13 cellular contexts compared by ENCODE assay signal in genomic region chr6:125393449-125393858, GRCh38.
A peak's percentile ranks its signal among the peaks of the same experiment; 100 is the strongest.
DNase-seq lines count a peak whose midpoint lies in the region; ATAC-seq and TF ChIP-seq lines count a peak whose summit lies in the region.
"Had no signal": no experiment of that assay in that cellular context is flagged by ENCODE, and none has a peak within 500 bp of the region (broad histone marks: within the 10 kb centered on the region; RNA-seq: fewer than 3 reads in every experiment).

No MANE protein-coding gene starts in this region.

- peaks cover 26% of the 10 kb centered on the region for H3K27me3 Mint-ChIP-seq in activated CD8-positive, alpha-beta T cell treated with anti-CD3 and anti-CD28 coated beads, Interleukin-2, amount 10 ng/mL, durations not matched to agents 7 days and 5 days (ENCODE audit: low read depth)
- peaks cover 19% of the 10 kb centered on the region for H3K27me3 Mint-ChIP-seq in activated CD8-positive, alpha-beta T cell treated with anti-CD3 and anti-CD28 coated beads for 36 hours
- peaks cover 21% of the 10 kb centered on the region in 2 donors for H3K27me3 Mint-ChIP-seq in stimulated activated naive B cell treated with anti-CD40 and anti-IgM and Interleukin-4, amounts not matched to agents 10 μg/mL and 1 μg/mL and 100 μg/mL, for 72 hours

- peak overlapping the region; percentile 3 for H3K27ac Mint-ChIP-seq in activated CD8-positive, alpha-beta T cell treated with anti-CD3 and anti-CD28 coated beads, Interleukin-2, amount 10 ng/mL, durations not matched to agents 7 days and 5 days
- no peak overlapping the region for H3K27ac Mint-ChIP-seq in activated CD8-positive, alpha-beta T cell treated with anti-CD3 and anti-CD28 coated beads for 36 hours
- H3K27ac Mint-ChIP-seq in stimulated activated naive B cell treated with anti-CD40 and anti-IgM and Interleukin-4, amounts not matched to agents 10 μg/mL and 1 μg/mL and 100 μg/mL, for 72 hours, result peak overlapping the region; percentile 71
- H3K27ac Mint-ChIP-seq: WTC11 had no signal

- no peak overlapping the region for H3K27ac ChIP-seq in Peyer's patch
- H3K27ac ChIP-seq: A549 had no signal

- H3K27me3 ChIP-seq in Peyer's patch, result no peaks in the 10 kb centered on the region

- no peak for TF ChIP-seq POLR2A in Peyer's patch (IDR thresholded peaks at IDR 0.05)

- ATAC-seq in activated CD8-positive, alpha-beta T cell treated with anti-CD3 and anti-CD28 coated beads, Interleukin-2, amount 10 ng/mL, durations not matched to agents 7 days and 5 days, result peak; percentile 78
- no peak for ATAC-seq in activated CD8-positive, alpha-beta T cell treated with anti-CD3 and anti-CD28 coated beads for 36 hours
- peak; percentile 71 for ATAC-seq in HG03354 (IDR thresholded peaks at IDR 0.05; ENCODE audit: poor library complexity, severe bottlenecking, unreplicated experiment)
- ATAC-seq in stimulated activated naive B cell treated with anti-CD40 and anti-IgM and Interleukin-4, amounts not matched to agents 10 μg/mL and 1 μg/mL and 100 μg/mL, for 72 hours (replicated peaks), result peak; percentile 71
- ATAC-seq in GM21619 (IDR thresholded peaks at IDR 0.05; ENCODE audit: unreplicated experiment), result no peak
- ATAC-seq: A549, PC-3, WTC11 had no signal

- no peaks in the 10 kb centered on the region for H3K4me1 ChIP-seq in Peyer's patch
- H3K4me1 ChIP-seq: A549 had no signal

- POLR2A ChIA-PET in activated CD8-positive, alpha-beta T cell treated with anti-CD3 and anti-CD28 coated beads, Interleukin-2, amount 10 ng/mL, durations not matched to agents 7 days and 5 days (lab: Charles Lee), result no interaction called here
- POLR2A ChIA-PET in activated CD8-positive, alpha-beta T cell treated with anti-CD3 and anti-CD28 coated beads for 36 hours (lab: Charles Lee), result no interaction called here

- intact Hi-C loops in activated CD8-positive, alpha-beta T cell treated with anti-CD3 and anti-CD28 coated beads for 36 hours (cut with micrococcal nuclease), result no loop called here

- H3K36me3 ChIP-seq in Peyer's patch, result no peaks in the 10 kb centered on the region

- peak; percentile 47 for DNase-seq in activated CD8-positive, alpha-beta T cell treated with anti-CD3 and anti-CD28 coated beads, Interleukin-2, amount 10 ng/mL, durations not matched to agents 7 days and 5 days
- no peak for DNase-seq in activated CD8-positive, alpha-beta T cell treated with anti-CD3 and anti-CD28 coated beads for 36 hours
- DNase-seq in SK-MEL-5 (ENCODE audit: low read depth, low spot score), result peak; percentile 26
- peak; percentile 3 for DNase-seq in stimulated activated naive B cell treated with anti-CD40 and anti-IgM and Interleukin-4, amounts not matched to agents 10 μg/mL and 1 μg/mL and 100 μg/mL, for 72 hours
- DNase-seq in Peyer's patch, result no peak
- no peak for DNase-seq in NCI-H2081 treated with DMSO at 0.1 percent for 48 hours (lab: John Stamatoyannopoulos, UW)
- DNase-seq: activated naive CD4-positive, alpha-beta T cell treated with Interleukin-2 at 50 U/mL for 16 hours; effector memory CD4-positive, alpha-beta T cell; PC-3 had no signal

- H3K36me3 Mint-ChIP-seq in activated CD8-positive, alpha-beta T cell treated with anti-CD3 and anti-CD28 coated beads, Interleukin-2, amount 10 ng/mL, durations not matched to agents 7 days and 5 days (ENCODE audit: low read depth), result no peaks in the 10 kb centered on the region
- H3K36me3 Mint-ChIP-seq in activated CD8-positive, alpha-beta T cell treated with anti-CD3 and anti-CD28 coated beads for 36 hours (ENCODE audit: low read depth), result no peaks in the 10 kb centered on the region
- H3K36me3 Mint-ChIP-seq in stimulated activated naive B cell treated with anti-CD40 and anti-IgM and Interleukin-4, amounts not matched to agents 10 μg/mL and 1 μg/mL and 100 μg/mL, for 72 hours, result no peaks in the 10 kb centered on the region

- peaks cover 20% of the 10 kb centered on the region for H3K4me1 Mint-ChIP-seq in activated CD8-positive, alpha-beta T cell treated with anti-CD3 and anti-CD28 coated beads, Interleukin-2, amount 10 ng/mL, durations not matched to agents 7 days and 5 days (ENCODE audit: low read depth)
- peaks cover 6% of the 10 kb centered on the region for H3K4me1 Mint-ChIP-seq in activated CD8-positive, alpha-beta T cell treated with anti-CD3 and anti-CD28 coated beads for 36 hours (ENCODE audit: low read depth)
- H3K4me1 Mint-ChIP-seq in stimulated activated naive B cell treated with anti-CD40 and anti-IgM and Interleukin-4, amounts not matched to agents 10 μg/mL and 1 μg/mL and 100 μg/mL, for 72 hours, result peaks cover 18 to 20% of the 10 kb centered on the region in 2 donors

- H3K4me3 ChIP-seq in Peyer's patch, result no peak overlapping the region
- H3K4me3 ChIP-seq: A549 had no signal

- CTCF ChIA-PET in activated CD8-positive, alpha-beta T cell treated with anti-CD3 and anti-CD28 coated beads, Interleukin-2, amount 10 ng/mL, durations not matched to agents 7 days and 5 days (lab: Charles Lee), result no interaction called here
- CTCF ChIA-PET in activated CD8-positive, alpha-beta T cell treated with anti-CD3 and anti-CD28 coated beads for 36 hours (lab: Charles Lee), result interaction anchor here (0.8 kb wide), 1 partner anchor 11 kb away, joined by 3 read pairs; no protein-coding TSS in a partner anchor

- no peaks in the 10 kb centered on the region for H3K9me3 ChIP-seq in Peyer's patch
- H3K9me3 ChIP-seq: A549 had no signal

- in situ Hi-C loops in SK-MEL-5 (cut with HindIII; ENCODE audit: low pct_unique_long_range_greater_than_20kb, low sequenced_read_pairs), result no loop called here

- H3K9me3 Mint-ChIP-seq in activated CD8-positive, alpha-beta T cell treated with anti-CD3 and anti-CD28 coated beads, Interleukin-2, amount 10 ng/mL, durations not matched to agents 7 days and 5 days (ENCODE audit: insufficient read depth), result no peaks in the 10 kb centered on the region
- no peaks in the 10 kb centered on the region for H3K9me3 Mint-ChIP-seq in activated CD8-positive, alpha-beta T cell treated with anti-CD3 and anti-CD28 coated beads for 36 hours
- peaks cover 2 to 4% of the 10 kb centered on the region in 2 donors for H3K9me3 Mint-ChIP-seq in stimulated activated naive B cell treated with anti-CD40 and anti-IgM and Interleukin-4, amounts not matched to agents 10 μg/mL and 1 μg/mL and 100 μg/mL, for 72 hours

- H3K4me3 Mint-ChIP-seq in activated CD8-positive, alpha-beta T cell treated with anti-CD3 and anti-CD28 coated beads, Interleukin-2, amount 10 ng/mL, durations not matched to agents 7 days and 5 days, result peak overlapping the region; percentile 13
- no peak overlapping the region for H3K4me3 Mint-ChIP-seq in activated CD8-positive, alpha-beta T cell treated with anti-CD3 and anti-CD28 coated beads for 36 hours
- H3K4me3 Mint-ChIP-seq in stimulated activated naive B cell treated with anti-CD40 and anti-IgM and Interleukin-4, amounts not matched to agents 10 μg/mL and 1 μg/mL and 100 μg/mL, for 72 hours, result peak overlapping the region; percentile 0 to 36
- H3K4me3 Mint-ChIP-seq: WTC11 had no signal

- TF ChIP-seq CTCF in activated CD8-positive, alpha-beta T cell treated with anti-CD3 and anti-CD28 coated beads for 36 hours (IDR thresholded peaks at IDR 0.05), result no peak
- no peak for TF ChIP-seq CTCF in Peyer's patch (IDR thresholded peaks at IDR 0.05)

Comparison
In these comparisons a context has a peak if more than half of its experiments do, and no peak if none do; other contexts are left out.
1. ATAC-seq: peak in activated CD8-positive, alpha-beta T cell treated with anti-CD3 and anti-CD28 coated beads, Interleukin-2, amount 10 ng/mL, durations not matched to agents 7 days and 5 days (single experiment), HG03354 (single experiment) and stimulated activated naive B cell treated with anti-CD40 and anti-IgM and Interleukin-4, amounts not matched to agents 10 μg/mL and 1 μg/mL and 100 μg/mL, for 72 hours (2 of 2); none in activated CD8-positive, alpha-beta T cell treated with anti-CD3 and anti-CD28 coated beads for 36 hours (single experiment) and GM21619 (single experiment).
2. DNase-seq: peak in activated CD8-positive, alpha-beta T cell treated with anti-CD3 and anti-CD28 coated beads, Interleukin-2, amount 10 ng/mL, durations not matched to agents 7 days and 5 days (single experiment), SK-MEL-5 (single experiment) and stimulated activated naive B cell treated with anti-CD40 and anti-IgM and Interleukin-4, amounts not matched to agents 10 μg/mL and 1 μg/mL and 100 μg/mL, for 72 hours (single experiment); none in activated CD8-positive, alpha-beta T cell treated with anti-CD3 and anti-CD28 coated beads for 36 hours (single experiment), Peyer's patch (0 of 3) and NCI-H2081 treated with DMSO at 0.1 percent for 48 hours (single experiment).